Comparison of ENCODE assay signal across 23 cellular contexts in the genomic region with DNA sequence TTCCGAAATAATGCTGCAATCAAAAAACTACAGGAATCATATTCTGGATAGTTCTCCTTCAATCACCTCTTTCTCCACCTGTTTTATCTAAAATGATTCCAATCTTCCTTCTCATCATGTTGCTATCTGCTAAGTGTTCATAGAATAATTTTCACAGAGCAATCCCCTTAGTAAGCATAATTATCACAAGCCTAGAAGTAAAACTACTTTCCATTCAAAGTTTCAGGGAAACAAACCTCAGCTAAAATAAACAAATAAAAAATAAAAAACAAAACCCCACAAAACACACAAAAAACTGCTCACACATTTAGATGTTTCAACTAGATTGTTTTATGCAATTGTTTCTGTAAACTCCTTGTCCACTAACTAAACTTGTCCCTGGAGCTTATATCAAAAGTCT.
"Had no signal": no experiment of that assay in that cellular context is flagged by ENCODE, and none has a peak within 500 bp of the region (broad histone marks: within the 10 kb centered on the region; RNA-seq: fewer than 3 reads in every experiment).

No MANE protein-coding gene starts in this region.

- DNase-seq: colonic mucosa; cortex of kidney; effector CD8-positive, alpha-beta T cell; effector memory CD8-positive, alpha-beta T cell; foreskin keratinocyte; heart left ventricle; hypothalamus; immature natural killer cell; islet precursor cell; kidney; kidney glomerular epithelial cell; left colon; left ventricle myocardium superior; lower lobe of right lung; mesenchymal stem cell; mucosa of descending colon; naive B cell had no signal

- FAIRE-seq: endothelial cell of umbilical vein, frontal cortex, kidney had no signal

- H3K4me1 ChIP-seq: colonic mucosa, foreskin keratinocyte had no signal

- H3K79me2 ChIP-seq: hepatocyte had no signal

- H3K36me3 ChIP-seq: colonic mucosa, esophagus muscularis mucosa, gastroesophageal sphincter, heart left ventricle, lower lobe of right lung had no signal

- H2AFZ ChIP-seq: hepatocyte had no signal

- H3K4me2 ChIP-seq: hepatocyte had no signal

- H3K9me3 ChIP-seq: colonic mucosa, esophagus muscularis mucosa, gastroesophageal sphincter, heart left ventricle, lower lobe of right lung, mucosa of descending colon had no signal

- H3K27ac ChIP-seq: colonic mucosa, esophagus muscularis mucosa, foreskin keratinocyte, gastroesophageal sphincter, hepatocyte, lower lobe of right lung had no signal

- ATAC-seq: effector memory CD8-positive, alpha-beta T cell; foreskin keratinocyte; gastroesophageal sphincter; heart left ventricle; left colon; left lobe of liver; left ventricle myocardium superior; lower lobe of right lung; mucosa of descending colon had no signal

- H3K4me3 ChIP-seq: colonic mucosa, esophagus muscularis mucosa, gastroesophageal sphincter, heart left ventricle, hepatocyte, lower lobe of right lung, mucosa of descending colon had no signal
